8 cellular contexts compared by ENCODE assay signal in genomic region chr3:47162695-47163022, GRCh38. TPM values are rescaled to one million over a fixed set of nuclear protein-coding genes. Genes with fewer than 3 reads are reported as not detected.
DNase-seq lines count a peak whose midpoint lies in the region; ATAC-seq, FAIRE-seq and TF ChIP-seq lines count a peak whose summit lies in the region.

No MANE protein-coding gene starts in this region.

- POLR2A ChIA-PET in GM12878 (lab: Charles Lee) = interaction anchor here (1.0 to 2.2 kb wide), 3 partner anchors 21 to 30 kb away, joined by 3 to 10 read pairs (median 8); no protein-coding TSS in a partner anchor

- TF ChIP-seq CTCF in AG10803 (conservative IDR thresholded peaks at IDR 0.05; ENCODE audit: low read length) = no peak
- TF ChIP-seq CTCF in GM12878 (IDR thresholded peaks at IDR 0.05 in 2 of 3, conservative IDR thresholded peaks at IDR 0.05 in 1 of 3; ENCODE audit: control insufficient read depth in 2 of 3, extremely low read depth in 1 of 3, insufficient read depth in 1 of 3, low read depth in 3 of 3, low read length in 3 of 3) = no peak
- TF ChIP-seq CTCF in lower leg skin (IDR thresholded peaks at IDR 0.05) = no peak
- TF ChIP-seq CTCF in uterus (IDR thresholded peaks at IDR 0.05) = no peak

- no peak for ATAC-seq in GM12878

- DNase-seq in AG10803 (ENCODE audit: low read depth) (peak; percentile 5), GM12878 (ENCODE audit: low read depth, low spot score) (no peak), lower leg skin (ENCODE audit: low spot score in 2 of 2) (no peak), uterus (no peak), putamen (ENCODE audit: low spot score) (no peak), NCI-H146 treated with DMSO at 0.1 percent for 48 hours (lab: John Stamatoyannopoulos, UW; ENCODE audit: unreplicated experiment) (no peak)
- no peak for DNase-seq in stimulated activated CD4-positive, alpha-beta T cell treated with anti-CD3 and anti-CD28 coated beads, Interleukin-12 subunit alpha, Interleukin-12 subunit beta, amount 100 ng/mL, for 4 hours

- H3K27ac ChIP-seq in HUES6 (ENCODE audit: low read depth, low read length) = peak overlapping the region; percentile 93; the same call in 1 of the 2 replicates
- peak overlapping the region; percentile 74 for H3K27ac ChIP-seq in GM12878 (ENCODE audit: control insufficient read depth, insufficient read depth)
- H3K27ac ChIP-seq in uterus = peak overlapping the region; percentile 91 to 95

- RAD21 ChIA-PET in GM12878 (lab: Charles Lee; ENCODE audit: unreplicated experiment) = interaction anchor here (1.0 to 3.3 kb wide), 2 partner anchors 22 to 218 kb away, joined by 3 to 39 read pairs; partner anchors contain the start of gene PTPN23

- H3K4me2 ChIP-seq in GM12878 (ENCODE audit: control insufficient read depth, insufficient read depth) = peak overlapping the region; percentile 85

- H3K9me3 ChIP-seq in HUES6 (ENCODE audit: control insufficient read depth, insufficient read depth, low read depth, low read length) (no peaks in the 10 kb centered on the region), GM12878 (replicated peaks; ENCODE audit: control insufficient read depth, insufficient read depth, low read length) (no peaks in the 10 kb centered on the region), uterus (no peaks in the 10 kb centered on the region)

- CTCF ChIA-PET in GM12878 (lab: Yijun Ruan, JAX) = interaction anchor here (0.6 to 1.6 kb wide), 3 partner anchors 11 to 234 kb away, joined by 3 to 5 read pairs (median 3); no protein-coding TSS in a partner anchor

- H2AFZ ChIP-seq in GM12878 (ENCODE audit: control insufficient read depth, low read depth, low read length) = no peak overlapping the region

- H3K79me2 ChIP-seq in GM12878 (ENCODE audit: control insufficient read depth, insufficient read depth, low read length) = peaks cover 87% of the 10 kb centered on the region

- TF ChIP-seq POLR2A in GM12878 (IDR thresholded peaks at IDR 0.05; ENCODE audit: low read depth, low read length) = no peak
- no peak for TF ChIP-seq POLR2A in lower leg skin (IDR thresholded peaks at IDR 0.05)
- no peak for TF ChIP-seq POLR2A in uterus (IDR thresholded peaks at IDR 0.05)

- in situ Hi-C loops in GM12878 (cut with MboI) = no loop called here

- TSS peak; percentile 58 for BruUV-seq in GM12878 (replicated peaks; lab: Mats Ljungman, UMichigan)

- H3K4me1 ChIP-seq in HUES6 (ENCODE audit: control insufficient read depth, insufficient read depth, low read length) (peaks cover 36% of the 10 kb centered on the region), GM12878 (ENCODE audit: control insufficient read depth, insufficient read depth, low read length) (peaks cover 23% of the 10 kb centered on the region), uterus (peaks cover 0 to 26% of the 10 kb centered on the region in 2 donors)

- intact Hi-C loops in GM12878 (cut with micrococcal nuclease; ENCODE audit: unreplicated experiment) = loop anchor here (2.0 to 10.0 kb wide), 3 partner anchors 120 to 235 kb away; partner anchors contain the start of genes KIF9 and KLHL18
- intact Hi-C loops in lower leg skin (cut with DNase I; ENCODE audit: low total_unique reads) = no loop called here
- intact Hi-C loops in uterus (cut with DNase I; ENCODE audit: low total_unique reads) = no loop called here

- H4K20me1 ChIP-seq in GM12878 (ENCODE audit: control insufficient read depth, insufficient read depth) = peaks cover 7% of the 10 kb centered on the region

- SMC1A ChIA-PET in GM12878 (lab: Charles Lee; ENCODE audit: uncharacterized antibody, unreplicated experiment) = interaction anchor here (0.7 to 7.2 kb wide), 7 partner anchors 9 to 133 kb away, joined by 3 to 40 read pairs (median 5); no protein-coding TSS in a partner anchor

- H3K4me3 ChIP-seq in AG10803 (ENCODE audit: low read length) (peak overlapping the region; percentile 83), HUES6 (ENCODE audit: low read depth, low read length) (peak overlapping the region; percentile 91), GM12878 (peak overlapping the region; percentile 83), lower leg skin (ENCODE audit: low read depth, poor library complexity, severe bottlenecking) (peak overlapping the region; percentile 72), uterus (peak overlapping the region; percentile 85 to 88)

- 0% methylated on average over 6 of the region's 6 CpGs for WGBS in GM12878 (ENCODE audit: insufficient coverage, insufficient replicate concordance, low lambda C conversion rate, missing lambda C conversion rate)
- WGBS in lower leg skin, 2 donors = 2 to 3% methylated on average over 6 of the region's 6 CpGs

- TF ChIP-seq RAD21 in GM12878 (IDR thresholded peaks at IDR 0.05; ENCODE audit: insufficient read depth, low read depth, low read length) = no peak

- H3K27me3 ChIP-seq in HUES6 (ENCODE audit: control insufficient read depth, insufficient read depth, low read length) = no peaks in the 10 kb centered on the region
- H3K27me3 ChIP-seq in GM12878 (replicated peaks in 1 of 2; ENCODE audit: control insufficient read depth in 2 of 2, insufficient read depth in 2 of 2, low read length in 1 of 2) = no peaks in the 10 kb centered on the region
- no peaks in the 10 kb centered on the region for H3K27me3 ChIP-seq in uterus

- no peak for FAIRE-seq in GM12878 (lab: Jason Lieb, UNC)

- H3K9ac ChIP-seq in HUES6 (ENCODE audit: low read length) (peak overlapping the region; percentile 93), GM12878 (ENCODE audit: control insufficient read depth, insufficient read depth, low read length) (peak overlapping the region; percentile 85)

- H3K36me3 ChIP-seq in HUES6 (ENCODE audit: control insufficient read depth, insufficient read depth, low read length) (no peaks in the 10 kb centered on the region), GM12878 (ENCODE audit: control insufficient read depth in 2 of 2, insufficient read depth in 2 of 2, low read length in 1 of 2) (peaks cover 0 to 4% of the 10 kb centered on the region in 2 experiments; a peak in 1 of 4 replicates), uterus (no peaks in the 10 kb centered on the region)

- no peak for TF ChIP-seq EP300 in GM12878 (IDR thresholded peaks at IDR 0.05; ENCODE audit: borderline replicate concordance in 1 of 2, control insufficient read depth in 1 of 2, low read depth in 2 of 2, low read length in 2 of 2)

TF ChIP-seq in GM12878, 131 proteins besides CTCF, POLR2A, EP300 and RAD21:
- TF ChIP-seq JUND (IDR thresholded peaks at IDR 0.05; ENCODE audit: low read depth, low read length) (no peak), ZNF217 (IDR thresholded peaks at IDR 0.05) (no peak), YBX1 (IDR thresholded peaks at IDR 0.05) (no peak), CBFB (IDR thresholded peaks at IDR 0.05; ENCODE audit: low read depth) (no peak), CEBPB (IDR thresholded peaks at IDR 0.05; ENCODE audit: borderline replicate concordance in 1 of 2, low read depth in 2 of 2, low read length in 2 of 2) (no peak)

RNA-seq across cellular contexts. Expression of gene SETD2, which starts 1.3 kb away (rescaled TPM):
- total RNA-seq in GM12878 (2013; cell fraction: nucleolus; rRNA removed) = 194 and 205 TPM in 2 replicates
- total RNA-seq in GM12878 (2014; rRNA removed) (26.8 and 30.1 TPM in 2 replicates), GM12878 (2014; rRNA removed; fragmentation: Illumina TruSeq; extraction: Trizol) (40.9 and 44.0 TPM in 2 replicates), GM12878 (2021) (36.3 and 39.3 TPM in 2 replicates), lower leg skin (10 to 100 TPM; 42.9 to 59.6 (median 47.7) TPM), uterus (10 to 100 TPM; 70.3 to 92.1 (median 87.3) TPM)
- polyA plus RNA-seq in GM12878 (2011; ENCODE audit: low read depth) = 19.4 TPM
- polyA plus RNA-seq in GM12878 (2011; rRNA removed) (30.2 and 34.9 TPM in 2 replicates), GM12878 (2014; fragmentation: Illumina TruSeq; extraction: Trizol) (44.9 and 52.2 TPM in 2 replicates), GM12878 (2014; fragmentation: Nextera tagmentation; extraction: Ambion mirVana) (1 to 10 TPM; 8.4 to 8.5 TPM), GM12878 (2014; rRNA removed) (19.1 and 22.2 TPM in 2 replicates), GM12878 (2016; fragmentation: Nextera tagmentation; extraction: Ambion mirVana) (10 to 100 TPM; 21.6 to 21.9 TPM)
- 19.5 and 20.7 TPM in 2 replicates for polyA plus RNA-seq in GM12878 (2011; cell fraction: cytosol; rRNA removed)
- polyA plus RNA-seq in GM12878 (2011; cell fraction: nucleus; rRNA removed) = 30.7 and 35.8 TPM in 2 replicates
- polyA plus RNA-seq in GM12878 (2012) = 20.4 and 24.3 TPM in 2 replicates
- 51.7 and 65.0 TPM in 2 replicates for polyA minus RNA-seq in GM12878 (2011; rRNA and poly(A)+ RNA removed)
- polyA minus RNA-seq in GM12878 (2011; cell fraction: cytosol; rRNA and poly(A)+ RNA removed) = 24.2 and 25.0 TPM in 2 replicates
- 33.9 and 56.1 TPM in 2 replicates for polyA minus RNA-seq in GM12878 (2011; cell fraction: nucleus; rRNA and poly(A)+ RNA removed)
